Comparison of ENCODE assay signal across 1 cellular context in the genomic region with DNA sequence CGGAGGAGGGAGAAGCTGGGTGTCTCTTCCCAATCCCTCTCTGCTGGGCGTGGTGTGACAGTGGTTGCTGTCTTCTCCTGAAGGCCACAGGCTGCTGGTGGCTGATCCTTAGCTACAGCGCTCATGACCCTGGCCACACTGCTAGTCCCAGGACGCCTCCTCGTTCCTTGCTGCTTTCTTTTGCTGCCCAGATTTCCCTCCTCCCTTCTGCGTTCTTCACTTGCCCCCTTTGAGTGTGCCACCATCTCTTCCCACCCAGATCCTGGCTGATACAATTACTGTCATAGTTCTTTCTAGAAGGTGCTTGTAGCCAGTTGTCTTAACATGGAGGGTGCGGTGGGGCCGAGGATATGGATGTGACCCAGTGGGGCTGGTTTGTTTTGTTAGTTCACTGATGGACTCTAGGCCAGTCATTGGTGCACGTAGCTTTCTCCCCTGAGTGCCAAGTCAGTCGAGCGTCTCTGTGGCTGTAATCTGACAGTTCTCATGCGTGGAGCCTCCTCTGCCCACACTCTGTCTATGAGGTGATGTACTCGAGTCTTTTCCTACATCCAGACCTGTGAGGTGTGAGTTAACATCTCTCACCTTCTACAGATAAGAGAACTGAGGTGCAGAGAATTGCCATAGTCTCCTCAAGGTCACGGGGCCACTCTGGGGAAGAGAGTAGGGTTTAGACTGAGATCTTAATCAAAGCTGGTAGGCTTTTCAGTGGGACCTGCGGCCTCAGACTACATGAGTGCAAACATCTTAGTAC.
TF ChIP-seq lines count a peak whose summit lies in the region.

No MANE protein-coding gene starts in this region.

TF ChIP-seq in GM23338, 12 proteins besides CTCF, POLR2A, EP300 and RAD21:
- TF ChIP-seq, protein P1, sequence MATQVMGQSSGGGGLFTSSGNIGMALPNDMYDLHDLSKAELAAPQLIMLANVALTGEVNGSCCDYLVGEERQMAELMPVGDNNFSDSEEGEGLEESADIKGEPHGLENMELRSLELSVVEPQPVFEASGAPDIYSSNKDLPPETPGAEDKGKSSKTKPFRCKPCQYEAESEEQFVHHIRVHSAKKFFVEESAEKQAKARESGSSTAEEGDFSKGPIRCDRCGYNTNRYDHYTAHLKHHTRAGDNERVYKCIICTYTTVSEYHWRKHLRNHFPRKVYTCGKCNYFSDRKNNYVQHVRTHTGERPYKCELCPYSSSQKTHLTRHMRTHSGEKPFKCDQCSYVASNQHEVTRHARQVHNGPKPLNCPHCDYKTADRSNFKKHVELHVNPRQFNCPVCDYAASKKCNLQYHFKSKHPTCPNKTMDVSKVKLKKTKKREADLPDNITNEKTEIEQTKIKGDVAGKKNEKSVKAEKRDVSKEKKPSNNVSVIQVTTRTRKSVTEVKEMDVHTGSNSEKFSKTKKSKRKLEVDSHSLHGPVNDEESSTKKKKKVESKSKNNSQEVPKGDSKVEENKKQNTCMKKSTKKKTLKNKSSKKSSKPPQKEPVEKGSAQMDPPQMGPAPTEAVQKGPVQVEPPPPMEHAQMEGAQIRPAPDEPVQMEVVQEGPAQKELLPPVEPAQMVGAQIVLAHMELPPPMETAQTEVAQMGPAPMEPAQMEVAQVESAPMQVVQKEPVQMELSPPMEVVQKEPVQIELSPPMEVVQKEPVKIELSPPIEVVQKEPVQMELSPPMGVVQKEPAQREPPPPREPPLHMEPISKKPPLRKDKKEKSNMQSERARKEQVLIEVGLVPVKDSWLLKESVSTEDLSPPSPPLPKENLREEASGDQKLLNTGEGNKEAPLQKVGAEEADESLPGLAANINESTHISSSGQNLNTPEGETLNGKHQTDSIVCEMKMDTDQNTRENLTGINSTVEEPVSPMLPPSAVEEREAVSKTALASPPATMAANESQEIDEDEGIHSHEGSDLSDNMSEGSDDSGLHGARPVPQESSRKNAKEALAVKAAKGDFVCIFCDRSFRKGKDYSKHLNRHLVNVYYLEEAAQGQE (IDR thresholded peaks at IDR 0.05; ENCODE audit: unreplicated experiment), result no peak
- TF ChIP-seq NANOG (IDR thresholded peaks at IDR 0.05; ENCODE audit: borderline replicate concordance), result no peak
- TF ChIP-seq, protein P2, sequence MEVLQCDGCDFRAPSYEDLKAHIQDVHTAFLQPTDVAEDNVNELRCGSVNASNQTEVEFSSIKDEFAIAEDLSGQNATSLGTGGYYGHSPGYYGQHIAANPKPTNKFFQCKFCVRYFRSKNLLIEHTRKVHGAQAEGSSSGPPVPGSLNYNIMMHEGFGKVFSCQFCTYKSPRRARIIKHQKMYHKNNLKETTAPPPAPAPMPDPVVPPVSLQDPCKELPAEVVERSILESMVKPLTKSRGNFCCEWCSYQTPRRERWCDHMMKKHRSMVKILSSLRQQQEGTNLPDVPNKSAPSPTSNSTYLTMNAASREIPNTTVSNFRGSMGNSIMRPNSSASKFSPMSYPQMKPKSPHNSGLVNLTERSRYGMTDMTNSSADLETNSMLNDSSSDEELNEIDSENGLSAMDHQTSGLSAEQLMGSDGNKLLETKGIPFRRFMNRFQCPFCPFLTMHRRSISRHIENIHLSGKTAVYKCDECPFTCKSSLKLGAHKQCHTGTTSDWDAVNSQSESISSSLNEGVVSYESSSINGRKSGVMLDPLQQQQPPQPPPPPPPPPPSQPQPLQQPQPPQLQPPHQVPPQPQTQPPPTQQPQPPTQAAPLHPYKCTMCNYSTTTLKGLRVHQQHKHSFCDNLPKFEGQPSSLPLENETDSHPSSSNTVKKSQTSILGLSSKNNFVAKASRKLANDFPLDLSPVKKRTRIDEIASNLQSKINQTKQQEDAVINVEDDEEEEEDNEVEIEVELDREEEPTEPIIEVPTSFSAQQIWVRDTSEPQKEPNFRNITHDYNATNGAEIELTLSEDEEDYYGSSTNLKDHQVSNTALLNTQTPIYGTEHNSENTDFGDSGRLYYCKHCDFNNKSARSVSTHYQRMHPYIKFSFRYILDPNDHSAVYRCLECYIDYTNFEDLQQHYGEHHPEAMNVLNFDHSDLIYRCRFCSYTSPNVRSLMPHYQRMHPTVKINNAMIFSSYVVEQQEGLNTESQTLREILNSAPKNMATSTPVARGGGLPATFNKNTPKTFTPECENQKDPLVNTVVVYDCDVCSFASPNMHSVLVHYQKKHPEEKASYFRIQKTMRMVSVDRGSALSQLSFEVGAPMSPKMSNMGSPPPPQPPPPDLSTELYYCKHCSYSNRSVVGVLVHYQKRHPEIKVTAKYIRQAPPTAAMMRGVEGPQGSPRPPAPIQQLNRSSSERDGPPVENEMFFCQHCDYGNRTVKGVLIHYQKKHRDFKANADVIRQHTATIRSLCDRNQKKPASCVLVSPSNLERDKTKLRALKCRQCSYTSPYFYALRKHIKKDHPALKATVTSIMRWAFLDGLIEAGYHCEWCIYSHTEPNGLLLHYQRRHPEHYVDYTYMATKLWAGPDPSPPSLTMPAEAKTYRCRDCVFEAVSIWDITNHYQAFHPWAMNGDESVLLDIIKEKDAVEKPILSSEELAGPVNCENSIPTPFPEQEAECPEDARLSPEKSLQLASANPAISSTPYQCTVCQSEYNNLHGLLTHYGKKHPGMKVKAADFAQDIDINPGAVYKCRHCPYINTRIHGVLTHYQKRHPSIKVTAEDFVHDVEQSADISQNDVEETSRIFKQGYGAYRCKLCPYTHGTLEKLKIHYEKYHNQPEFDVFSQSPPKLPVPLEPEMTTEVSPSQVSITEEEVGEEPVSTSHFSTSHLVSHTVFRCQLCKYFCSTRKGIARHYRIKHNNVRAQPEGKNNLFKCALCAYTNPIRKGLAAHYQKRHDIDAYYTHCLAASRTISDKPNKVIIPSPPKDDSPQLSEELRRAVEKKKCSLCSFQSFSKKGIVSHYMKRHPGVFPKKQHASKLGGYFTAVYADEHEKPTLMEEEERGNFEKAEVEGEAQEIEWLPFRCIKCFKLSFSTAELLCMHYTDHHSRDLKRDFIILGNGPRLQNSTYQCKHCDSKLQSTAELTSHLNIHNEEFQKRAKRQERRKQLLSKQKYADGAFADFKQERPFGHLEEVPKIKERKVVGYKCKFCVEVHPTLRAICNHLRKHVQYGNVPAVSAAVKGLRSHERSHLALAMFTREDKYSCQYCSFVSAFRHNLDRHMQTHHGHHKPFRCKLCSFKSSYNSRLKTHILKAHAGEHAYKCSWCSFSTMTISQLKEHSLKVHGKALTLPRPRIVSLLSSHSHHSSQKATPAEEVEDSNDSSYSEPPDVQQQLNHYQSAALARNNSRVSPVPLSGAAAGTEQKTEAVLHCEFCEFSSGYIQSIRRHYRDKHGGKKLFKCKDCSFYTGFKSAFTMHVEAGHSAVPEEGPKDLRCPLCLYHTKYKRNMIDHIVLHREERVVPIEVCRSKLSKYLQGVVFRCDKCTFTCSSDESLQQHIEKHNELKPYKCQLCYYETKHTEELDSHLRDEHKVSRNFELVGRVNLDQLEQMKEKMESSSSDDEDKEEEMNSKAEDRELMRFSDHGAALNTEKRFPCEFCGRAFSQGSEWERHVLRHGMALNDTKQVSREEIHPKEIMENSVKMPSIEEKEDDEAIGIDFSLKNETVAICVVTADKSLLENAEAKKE (CRISPR knock-in tag; IDR thresholded peaks at IDR 0.05), result no peak
- no peak for TF ChIP-seq STAT1 (IDR thresholded peaks at IDR 0.05; ENCODE audit: unreplicated experiment)
- no peak for TF ChIP-seq POLR2AphosphoS5 (IDR thresholded peaks at IDR 0.05; ENCODE audit: low read depth)
- TF ChIP-seq EZH2phosphoT487 (IDR thresholded peaks at IDR 0.05; ENCODE audit: unreplicated experiment), result no peak
- TF ChIP-seq CREB1 (CRISPR knock-in tag; IDR thresholded peaks at IDR 0.05; ENCODE audit: low read depth), result no peak
- no peak for TF ChIP-seq JUNB (IDR thresholded peaks at IDR 0.05; ENCODE audit: unreplicated experiment)
- TF ChIP-seq ZNF331 (CRISPR knock-in tag; IDR thresholded peaks at IDR 0.05; ENCODE audit: low read depth), result no peak
- no peak for TF ChIP-seq ZNF114 (CRISPR knock-in tag; IDR thresholded peaks at IDR 0.05)
- no peak for TF ChIP-seq EZH2 (IDR thresholded peaks at IDR 0.05; ENCODE audit: low read depth, unreplicated experiment)
- TF ChIP-seq, protein P3, sequence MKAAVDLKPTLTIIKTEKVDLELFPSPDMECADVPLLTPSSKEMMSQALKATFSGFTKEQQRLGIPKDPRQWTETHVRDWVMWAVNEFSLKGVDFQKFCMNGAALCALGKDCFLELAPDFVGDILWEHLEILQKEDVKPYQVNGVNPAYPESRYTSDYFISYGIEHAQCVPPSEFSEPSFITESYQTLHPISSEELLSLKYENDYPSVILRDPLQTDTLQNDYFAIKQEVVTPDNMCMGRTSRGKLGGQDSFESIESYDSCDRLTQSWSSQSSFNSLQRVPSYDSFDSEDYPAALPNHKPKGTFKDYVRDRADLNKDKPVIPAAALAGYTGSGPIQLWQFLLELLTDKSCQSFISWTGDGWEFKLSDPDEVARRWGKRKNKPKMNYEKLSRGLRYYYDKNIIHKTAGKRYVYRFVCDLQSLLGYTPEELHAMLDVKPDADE (IDR thresholded peaks at IDR 0.05), result no peak
